In genomic region chr19:46614114-46614701, GRCh38 we compare ENCODE assay signal across 1 cellular context.
TF ChIP-seq lines count a peak whose summit lies in the region.

No MANE protein-coding gene starts in this region.

TF ChIP-seq in GM23338, 12 proteins besides CTCF, POLR2A, EP300 and RAD21 (continued from another document):
- no peak for TF ChIP-seq ZNF462 (CRISPR knock-in tag; IDR thresholded peaks at IDR 0.05)
